In the genomic region with DNA sequence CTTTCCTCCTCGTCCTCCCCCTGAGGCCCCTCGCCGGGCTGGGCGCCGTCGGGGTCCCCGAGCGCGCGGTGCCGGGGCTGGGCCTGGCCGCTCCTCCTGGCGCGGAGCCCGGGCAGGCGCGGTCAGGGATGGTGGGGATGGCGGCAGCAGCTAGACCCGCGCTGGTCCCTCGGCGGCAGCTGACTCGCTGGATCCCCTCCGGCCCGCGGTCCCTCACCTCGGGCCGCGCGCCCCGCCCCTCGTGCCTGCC, we compare ENCODE assay signal across 8 cellular contexts. TPM values are rescaled to one million over a fixed set of nuclear protein-coding genes. Genes with fewer than 3 reads are reported as not detected.
DNase-seq lines count a peak whose midpoint lies in the region; ATAC-seq and TF ChIP-seq lines count a peak whose summit lies in the region.

A gene with protein sequence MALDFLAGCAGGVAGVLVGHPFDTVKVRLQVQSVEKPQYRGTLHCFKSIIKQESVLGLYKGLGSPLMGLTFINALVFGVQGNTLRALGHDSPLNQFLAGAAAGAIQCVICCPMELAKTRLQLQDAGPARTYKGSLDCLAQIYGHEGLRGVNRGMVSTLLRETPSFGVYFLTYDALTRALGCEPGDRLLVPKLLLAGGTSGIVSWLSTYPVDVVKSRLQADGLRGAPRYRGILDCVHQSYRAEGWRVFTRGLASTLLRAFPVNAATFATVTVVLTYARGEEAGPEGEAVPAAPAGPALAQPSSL (minus strand): TSS at position 189 of the 250 bp plus-strand sequence. CDS start 212 bp downstream, outside the sequence.

- H3K9me3 ChIP-seq in BLaER1 treated with 17β-estradiol and CSF1 and Interleukin-3, amounts not matched to agents 10 nM and 100 nM (replicated peaks in 1 of 11): no peaks in the 10 kb centered on the region

- peak within 1 kb of the TSS; percentile 67 to 98 (median 94) for H3K27ac ChIP-seq in BLaER1 treated with 17β-estradiol and CSF1 and Interleukin-3, amounts not matched to agents 10 nM and 100 nM

- peak within 1 kb of the TSS; percentile 83 to 99 (median 96) for H3K9ac ChIP-seq in BLaER1 treated with 17β-estradiol and CSF1 and Interleukin-3, amounts not matched to agents 10 nM and 100 nM

- no peaks in the 10 kb centered on the region for H3K9me3 Mint-ChIP-seq in endothelial cell (ENCODE audit: unreplicated experiment)
- H3K9me3 Mint-ChIP-seq in natural killer cell: no peaks in the 10 kb centered on the region

- DNase-seq in NCI-H460 (ENCODE audit: extremely low read depth, low read depth) (no peak), endothelial cell (ENCODE audit: low spot score) (no peak), natural killer cell (no peak), OCI-M2 (lab: John Stamatoyannopoulos, UW; ENCODE audit: unreplicated experiment) (no peak), cerebellar nuclear complex (lab: John Stamatoyannopoulos, UW) (no peak)

- intact Hi-C loops in natural killer cell (cut with micrococcal nuclease): loop anchor here (2.0 to 5.0 kb wide), 2 partner anchors 21 to 71 kb away; a partner anchor contains a TSS

- ATAC-seq in natural killer cell (no peak), HG03469 (IDR thresholded peaks at IDR 0.05; ENCODE audit: unreplicated experiment) (no peak), GM18858 (IDR thresholded peaks at IDR 0.05; ENCODE audit: unreplicated experiment) (no peak)

- H3K4me1 Mint-ChIP-seq in endothelial cell (ENCODE audit: unreplicated experiment) (peaks cover 40% of the 10 kb centered on the region), natural killer cell (peaks cover 18 to 20% of the 10 kb centered on the region in 2 donors)

- TF ChIP-seq CTCF in endothelial cell (IDR thresholded peaks at IDR 0.05; ENCODE audit: unreplicated experiment) (no peak), natural killer cell (IDR thresholded peaks at IDR 0.05) (no peak)

- H3K4me2 ChIP-seq in BLaER1 treated with 17β-estradiol and CSF1 and Interleukin-3, amounts not matched to agents 10 nM and 100 nM: peak within 1 kb of the TSS; percentile 94 to 99 (median 97)

- H3K27ac Mint-ChIP-seq in endothelial cell (ENCODE audit: unreplicated experiment): peak within 1 kb of the TSS; percentile 61
- H3K27ac Mint-ChIP-seq in natural killer cell: peak within 1 kb of the TSS; percentile 64 to 82

- H3K4me1 ChIP-seq in BLaER1 treated with 17β-estradiol and CSF1 and Interleukin-3, amounts not matched to agents 10 nM and 100 nM: peaks cover 55 to 74% (median 68%) of the 10 kb centered on the region in 10 experiments

- peak within 1 kb of the TSS; percentile 78 to 97 (median 95) for H3K4me3 ChIP-seq in BLaER1 treated with 17β-estradiol and CSF1 and Interleukin-3, amounts not matched to agents 10 nM and 100 nM

- H3K4me3 Mint-ChIP-seq in endothelial cell (ENCODE audit: unreplicated experiment) (peak within 1 kb of the TSS; percentile 96), natural killer cell (peak within 1 kb of the TSS; percentile 93)

- H3K36me3 Mint-ChIP-seq in endothelial cell (ENCODE audit: low read depth, unreplicated experiment): peaks cover 6% of the 10 kb centered on the region
- H3K36me3 Mint-ChIP-seq in natural killer cell: no peaks in the 10 kb centered on the region

- peaks cover 7% of the 10 kb centered on the region for H3K27me3 Mint-ChIP-seq in endothelial cell (ENCODE audit: unreplicated experiment)
- peaks cover 0 to 3% of the 10 kb centered on the region in 2 donors for H3K27me3 Mint-ChIP-seq in natural killer cell (ENCODE audit: low read depth in 2 of 2)

- peaks cover 0 to 30% (median 12%) of the 10 kb centered on the region in 11 experiments; a peak in 12 of 22 replicates for H3K36me3 ChIP-seq in BLaER1 treated with 17β-estradiol and CSF1 and Interleukin-3, amounts not matched to agents 10 nM and 100 nM

- H3K27me3 ChIP-seq in BLaER1 treated with 17β-estradiol and CSF1 and Interleukin-3, amounts not matched to agents 10 nM and 100 nM: no peaks in the 10 kb centered on the region

- peaks cover 21 to 55% (median 40%) of the 10 kb centered on the region in 11 experiments for H4K20me1 ChIP-seq in BLaER1 treated with 17β-estradiol and CSF1 and Interleukin-3, amounts not matched to agents 10 nM and 100 nM

RNA-seq across cellular contexts. Expression of the gene that starts here (rescaled TPM):
- total RNA-seq in NCI-H460 (2014; rRNA removed; shearing (Covaris generic)): 30.0 and 34.8 TPM in 2 replicates
- polyA plus RNA-seq in NCI-H460 (2014; cell fraction: nucleus; rRNA removed): 527 and 594 TPM in 2 replicates
- total RNA-seq in endothelial cell (ENCODE audit: unreplicated experiment) (165 TPM), natural killer cell (10 to 100 TPM in 2 of 3 donors, 1 to 10 TPM in 1; 8.6 to 80.7 (median 69.3) TPM)
